12 cellular contexts compared by ENCODE assay signal in genomic region chr6:25266425-25267135, GRCh38.
"Had no signal": no experiment of that assay in that cellular context is flagged by ENCODE, and none has a peak within 500 bp of the region (broad histone marks: within the 10 kb centered on the region; RNA-seq: fewer than 3 reads in every experiment).

No MANE protein-coding gene starts in this region.

- H3K27ac Mint-ChIP-seq: activated CD4-positive, alpha-beta T cell treated with anti-CD3 and anti-CD28 coated beads, Interleukin-2, amount 10 ng/mL, durations not matched to agents 7 days and 5 days; activated naive CD8-positive, alpha-beta T cell; activated T-cell treated with anti-CD3 and anti-CD28 coated beads, Interleukin-2, amount 50 U/mL, for 72 hours; dendritic cell treated with granulocyte-macrophage colony-stimulating factor and Interleukin-4, amounts not matched to agents 40 ng/mL and 50 ng/mL, for 4 days; effector memory CD8-positive, alpha-beta T cell; natural killer cell; stimulated activated naive CD8-positive, alpha-beta T cell treated with anti-CD3 and anti-CD28 coated beads, Interleukin-15, Interleukin-2, amounts not matched to agents 100 ng/mL and 50 ng/mL, for 24 hours; type B pancreatic cell had no signal

- H3K9me3 Mint-ChIP-seq: activated CD4-positive, alpha-beta T cell treated with anti-CD3 and anti-CD28 coated beads, Interleukin-2, amount 10 ng/mL, durations not matched to agents 7 days and 5 days; activated T-cell treated with anti-CD3 and anti-CD28 coated beads, Interleukin-2, amount 50 U/mL, for 72 hours; dendritic cell treated with granulocyte-macrophage colony-stimulating factor and Interleukin-4, amounts not matched to agents 40 ng/mL and 50 ng/mL, for 4 days; effector memory CD8-positive, alpha-beta T cell; natural killer cell; stimulated activated naive CD8-positive, alpha-beta T cell treated with anti-CD3 and anti-CD28 coated beads, Interleukin-15, Interleukin-2, amounts not matched to agents 100 ng/mL and 50 ng/mL, for 24 hours; type B pancreatic cell had no signal

- H3K27me3 ChIP-seq: brain microvascular endothelial cell had no signal

- DNase-seq: activated CD8-positive, alpha-beta memory T cell treated with anti-CD3 and anti-CD28 coated beads, Interleukin-2, amount 50 U/mL, for 48 hours; kidney; natural killer cell; spleen had no signal

- H3K4me1 Mint-ChIP-seq: natural killer cell had no signal

- H3K36me3 Mint-ChIP-seq: natural killer cell, type B pancreatic cell had no signal

- H3K4me3 Mint-ChIP-seq: activated CD4-positive, alpha-beta T cell treated with anti-CD3 and anti-CD28 coated beads, Interleukin-2, amount 10 ng/mL, durations not matched to agents 7 days and 5 days; activated naive CD8-positive, alpha-beta T cell; activated T-cell treated with anti-CD3 and anti-CD28 coated beads, Interleukin-2, amount 50 U/mL, for 72 hours; dendritic cell treated with granulocyte-macrophage colony-stimulating factor and Interleukin-4, amounts not matched to agents 40 ng/mL and 50 ng/mL, for 4 days; effector memory CD8-positive, alpha-beta T cell; natural killer cell; stimulated activated naive CD8-positive, alpha-beta T cell treated with anti-CD3 and anti-CD28 coated beads, Interleukin-15, Interleukin-2, amounts not matched to agents 100 ng/mL and 50 ng/mL, for 24 hours; type B pancreatic cell had no signal

- H3K4me3 ChIP-seq: spleen had no signal

- H3K9me3 ChIP-seq: spleen had no signal

- H3K36me3 ChIP-seq: brain microvascular endothelial cell, spleen had no signal

- H3K27ac ChIP-seq: brain microvascular endothelial cell, spleen had no signal
